ENCODE assay signal across 1 cellular context in genomic region chr5:78483809-78484521, GRCh38.
TF ChIP-seq lines count a peak whose summit lies in the region.

No MANE protein-coding gene starts in this region.

TF ChIP-seq in GM12878, 131 proteins besides CTCF, POLR2A, EP300 and RAD21 (continued from another document):
- TF ChIP-seq ZBTB11 (CRISPR knock-in tag; IDR thresholded peaks at IDR 0.05) (no peak), SREBF1 (IDR thresholded peaks at IDR 0.05; ENCODE audit: low read length) (no peak), MTA2 (IDR thresholded peaks at IDR 0.05; ENCODE audit: low read depth) (peak; percentile 60; the same call in 1 of the 2 replicates), POLR2AphosphoS2 (IDR thresholded peaks at IDR 0.05; ENCODE audit: low read depth, low read length) (no peak), FOS (IDR thresholded peaks at IDR 0.05; ENCODE audit: borderline replicate concordance, extremely low read depth, insufficient read length) (no peak), DPF2 (IDR thresholded peaks at IDR 0.05) (peak; percentile 44; the same call in 1 of the 2 replicates), SRF (IDR thresholded peaks at IDR 0.05; ENCODE audit: low read depth in 2 of 2, low read length in 2 of 2) (no peak), PAX5 (IDR thresholded peaks at IDR 0.05; ENCODE audit: borderline replicate concordance, low read depth, low read length) (no peak), NR2C1 (IDR thresholded peaks at IDR 0.05) (no peak), ETV6 (conservative IDR thresholded peaks at IDR 0.05 in 1 of 2, IDR thresholded peaks at IDR 0.05 in 1 of 2; ENCODE audit: borderline replicate concordance in 1 of 2, low read depth in 1 of 2) (peak in 1 of 2 experiments; percentile 72; a peak in 1 of 4 replicates), MEF2A (IDR thresholded peaks at IDR 0.05; ENCODE audit: insufficient read depth, low read depth, low read length) (0 out of 2 replicates have a peak, but pooled peaks have one; percentile 59), SKIL (IDR thresholded peaks at IDR 0.05; ENCODE audit: low read depth, poor library complexity, severe bottlenecking) (no peak), GABPA (IDR thresholded peaks at IDR 0.05; ENCODE audit: low read depth) (no peak)
